In the genomic region with DNA sequence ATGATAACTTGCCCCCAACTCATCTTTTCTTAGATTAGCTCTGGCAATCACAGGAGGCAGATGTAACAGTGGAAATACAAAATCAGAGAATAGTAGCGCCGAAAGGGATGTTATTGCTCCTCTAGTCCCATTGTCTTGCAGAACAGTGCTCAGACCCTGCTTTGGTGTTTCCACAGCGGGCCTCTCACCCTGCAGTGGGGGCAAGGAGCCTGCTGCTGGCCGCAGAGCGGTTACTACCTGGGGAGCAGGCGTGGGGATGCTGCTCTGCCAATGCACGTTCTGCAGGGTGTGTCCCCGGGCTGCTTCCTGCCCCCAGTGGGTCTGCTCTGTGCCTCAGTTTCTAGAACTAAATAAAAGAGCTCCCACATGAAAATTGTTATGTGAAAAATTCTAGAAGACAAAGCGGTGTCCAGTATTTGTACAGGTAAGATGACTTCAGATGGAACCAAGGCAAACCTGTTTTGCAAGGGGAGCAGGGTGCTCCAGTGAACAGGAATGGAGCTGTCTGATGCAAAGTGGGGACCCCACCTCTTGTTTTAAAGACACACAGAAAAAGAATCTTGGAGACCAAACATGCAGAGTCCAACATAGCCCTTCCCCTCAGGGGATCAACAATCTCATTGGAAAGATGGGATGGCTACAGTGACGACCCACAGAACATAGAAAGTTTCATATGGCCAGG, we compare ENCODE assay signal across 1 cellular context.
TF ChIP-seq lines count a peak whose summit lies in the region.

No MANE protein-coding gene starts in this region.

TF ChIP-seq in GM23338, 12 proteins besides CTCF, POLR2A, EP300 and RAD21 (continued from another document):
- TF ChIP-seq, protein P1, sequence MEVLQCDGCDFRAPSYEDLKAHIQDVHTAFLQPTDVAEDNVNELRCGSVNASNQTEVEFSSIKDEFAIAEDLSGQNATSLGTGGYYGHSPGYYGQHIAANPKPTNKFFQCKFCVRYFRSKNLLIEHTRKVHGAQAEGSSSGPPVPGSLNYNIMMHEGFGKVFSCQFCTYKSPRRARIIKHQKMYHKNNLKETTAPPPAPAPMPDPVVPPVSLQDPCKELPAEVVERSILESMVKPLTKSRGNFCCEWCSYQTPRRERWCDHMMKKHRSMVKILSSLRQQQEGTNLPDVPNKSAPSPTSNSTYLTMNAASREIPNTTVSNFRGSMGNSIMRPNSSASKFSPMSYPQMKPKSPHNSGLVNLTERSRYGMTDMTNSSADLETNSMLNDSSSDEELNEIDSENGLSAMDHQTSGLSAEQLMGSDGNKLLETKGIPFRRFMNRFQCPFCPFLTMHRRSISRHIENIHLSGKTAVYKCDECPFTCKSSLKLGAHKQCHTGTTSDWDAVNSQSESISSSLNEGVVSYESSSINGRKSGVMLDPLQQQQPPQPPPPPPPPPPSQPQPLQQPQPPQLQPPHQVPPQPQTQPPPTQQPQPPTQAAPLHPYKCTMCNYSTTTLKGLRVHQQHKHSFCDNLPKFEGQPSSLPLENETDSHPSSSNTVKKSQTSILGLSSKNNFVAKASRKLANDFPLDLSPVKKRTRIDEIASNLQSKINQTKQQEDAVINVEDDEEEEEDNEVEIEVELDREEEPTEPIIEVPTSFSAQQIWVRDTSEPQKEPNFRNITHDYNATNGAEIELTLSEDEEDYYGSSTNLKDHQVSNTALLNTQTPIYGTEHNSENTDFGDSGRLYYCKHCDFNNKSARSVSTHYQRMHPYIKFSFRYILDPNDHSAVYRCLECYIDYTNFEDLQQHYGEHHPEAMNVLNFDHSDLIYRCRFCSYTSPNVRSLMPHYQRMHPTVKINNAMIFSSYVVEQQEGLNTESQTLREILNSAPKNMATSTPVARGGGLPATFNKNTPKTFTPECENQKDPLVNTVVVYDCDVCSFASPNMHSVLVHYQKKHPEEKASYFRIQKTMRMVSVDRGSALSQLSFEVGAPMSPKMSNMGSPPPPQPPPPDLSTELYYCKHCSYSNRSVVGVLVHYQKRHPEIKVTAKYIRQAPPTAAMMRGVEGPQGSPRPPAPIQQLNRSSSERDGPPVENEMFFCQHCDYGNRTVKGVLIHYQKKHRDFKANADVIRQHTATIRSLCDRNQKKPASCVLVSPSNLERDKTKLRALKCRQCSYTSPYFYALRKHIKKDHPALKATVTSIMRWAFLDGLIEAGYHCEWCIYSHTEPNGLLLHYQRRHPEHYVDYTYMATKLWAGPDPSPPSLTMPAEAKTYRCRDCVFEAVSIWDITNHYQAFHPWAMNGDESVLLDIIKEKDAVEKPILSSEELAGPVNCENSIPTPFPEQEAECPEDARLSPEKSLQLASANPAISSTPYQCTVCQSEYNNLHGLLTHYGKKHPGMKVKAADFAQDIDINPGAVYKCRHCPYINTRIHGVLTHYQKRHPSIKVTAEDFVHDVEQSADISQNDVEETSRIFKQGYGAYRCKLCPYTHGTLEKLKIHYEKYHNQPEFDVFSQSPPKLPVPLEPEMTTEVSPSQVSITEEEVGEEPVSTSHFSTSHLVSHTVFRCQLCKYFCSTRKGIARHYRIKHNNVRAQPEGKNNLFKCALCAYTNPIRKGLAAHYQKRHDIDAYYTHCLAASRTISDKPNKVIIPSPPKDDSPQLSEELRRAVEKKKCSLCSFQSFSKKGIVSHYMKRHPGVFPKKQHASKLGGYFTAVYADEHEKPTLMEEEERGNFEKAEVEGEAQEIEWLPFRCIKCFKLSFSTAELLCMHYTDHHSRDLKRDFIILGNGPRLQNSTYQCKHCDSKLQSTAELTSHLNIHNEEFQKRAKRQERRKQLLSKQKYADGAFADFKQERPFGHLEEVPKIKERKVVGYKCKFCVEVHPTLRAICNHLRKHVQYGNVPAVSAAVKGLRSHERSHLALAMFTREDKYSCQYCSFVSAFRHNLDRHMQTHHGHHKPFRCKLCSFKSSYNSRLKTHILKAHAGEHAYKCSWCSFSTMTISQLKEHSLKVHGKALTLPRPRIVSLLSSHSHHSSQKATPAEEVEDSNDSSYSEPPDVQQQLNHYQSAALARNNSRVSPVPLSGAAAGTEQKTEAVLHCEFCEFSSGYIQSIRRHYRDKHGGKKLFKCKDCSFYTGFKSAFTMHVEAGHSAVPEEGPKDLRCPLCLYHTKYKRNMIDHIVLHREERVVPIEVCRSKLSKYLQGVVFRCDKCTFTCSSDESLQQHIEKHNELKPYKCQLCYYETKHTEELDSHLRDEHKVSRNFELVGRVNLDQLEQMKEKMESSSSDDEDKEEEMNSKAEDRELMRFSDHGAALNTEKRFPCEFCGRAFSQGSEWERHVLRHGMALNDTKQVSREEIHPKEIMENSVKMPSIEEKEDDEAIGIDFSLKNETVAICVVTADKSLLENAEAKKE (CRISPR knock-in tag; IDR thresholded peaks at IDR 0.05): no peak
- no peak for TF ChIP-seq CREB1 (CRISPR knock-in tag; IDR thresholded peaks at IDR 0.05; ENCODE audit: low read depth)
- no peak for TF ChIP-seq ZNF114 (CRISPR knock-in tag; IDR thresholded peaks at IDR 0.05)
- TF ChIP-seq, protein P2, sequence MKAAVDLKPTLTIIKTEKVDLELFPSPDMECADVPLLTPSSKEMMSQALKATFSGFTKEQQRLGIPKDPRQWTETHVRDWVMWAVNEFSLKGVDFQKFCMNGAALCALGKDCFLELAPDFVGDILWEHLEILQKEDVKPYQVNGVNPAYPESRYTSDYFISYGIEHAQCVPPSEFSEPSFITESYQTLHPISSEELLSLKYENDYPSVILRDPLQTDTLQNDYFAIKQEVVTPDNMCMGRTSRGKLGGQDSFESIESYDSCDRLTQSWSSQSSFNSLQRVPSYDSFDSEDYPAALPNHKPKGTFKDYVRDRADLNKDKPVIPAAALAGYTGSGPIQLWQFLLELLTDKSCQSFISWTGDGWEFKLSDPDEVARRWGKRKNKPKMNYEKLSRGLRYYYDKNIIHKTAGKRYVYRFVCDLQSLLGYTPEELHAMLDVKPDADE (IDR thresholded peaks at IDR 0.05): no peak
- TF ChIP-seq STAT1 (IDR thresholded peaks at IDR 0.05; ENCODE audit: unreplicated experiment): no peak
